Comparison of ENCODE assay signal across 35 cellular contexts in genomic region chr18:65922103-65922502, GRCh38.
"Had no signal": no experiment of that assay in that cellular context is flagged by ENCODE, and none has a peak within 500 bp of the region (broad histone marks: within the 10 kb centered on the region; RNA-seq: fewer than 3 reads in every experiment).

No MANE protein-coding gene starts in this region.

- H3K4me3 ChIP-seq: MG63 had no signal

- H3K9me3 ChIP-seq: MG63 had no signal

- H3K27me3 ChIP-seq: MG63 had no signal

- DNase-seq: Karpas-422, Kasumi-1, KG1, MG63, MM.1S, MV-4-11, NCI-H1048, NCI-H1092, NCI-H1092 treated with DMSO at 0.1 percent for 48 hours, NCI-H1105, NCI-H1105 treated with DMSO at 0.1 percent for 48 hours, NCI-H1417, NCI-H1417 treated with DMSO at 0.1 percent for 48 hours, NCI-H1436, NCI-H1436 treated with DMSO at 0.1 percent for 48 hours, NCI-H146, NCI-H1694, NCI-H1694 treated with DMSO at 0.1 percent for 48 hours, NCI-H187, NCI-H187 treated with DMSO at 0.1 percent for 48 hours, NCI-H1930, NCI-H2029, NCI-H2029 treated with DMSO at 0.1 percent for 48 hours, NCI-H2081, NCI-H2081 treated with DMSO at 0.1 percent for 48 hours, NCI-H2107, NCI-H2171, NCI-H2171 treated with DMSO at 0.1 percent for 48 hours, NCI-H2227 treated with DMSO at 0.1 percent for 48 hours, NCI-H226, NCI-H345, NCI-H446, NCI-H446 treated with DMSO at 0.1 percent for 48 hours, NCI-H510A had no signal

- H3K27ac ChIP-seq: KMS-11 had no signal

- H3K4me2 ChIP-seq: KMS-11 had no signal

- H3K9ac ChIP-seq: KMS-11 had no signal

- H3K36me3 ChIP-seq: MG63 had no signal
